ENCODE assay signal across 1 cellular context in the genomic region with DNA sequence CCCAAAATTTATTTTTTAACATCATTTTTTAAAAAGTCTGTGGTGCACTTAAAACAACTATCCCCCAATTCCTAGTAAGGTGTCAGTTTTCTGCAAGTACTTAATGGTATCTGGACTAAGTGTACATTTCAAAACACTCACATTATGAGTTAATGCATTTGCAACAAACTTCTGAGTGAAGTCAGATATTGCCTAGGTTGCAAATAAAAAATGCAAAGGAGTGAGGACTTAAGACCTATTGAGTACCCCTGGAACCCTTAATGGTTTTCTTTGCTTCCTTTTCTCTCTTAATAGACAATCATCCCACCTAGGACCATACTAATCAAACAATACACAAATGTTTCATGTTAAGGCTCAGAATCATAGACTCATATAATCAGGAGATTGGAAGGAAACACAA.
TF ChIP-seq lines count a peak whose summit lies in the region.

No MANE protein-coding gene starts in this region.

TF ChIP-seq in HepG2, 621 proteins besides CTCF, POLR2A, EP300 and RAD21:
- TF ChIP-seq MAFK (conservative IDR thresholded peaks at IDR 0.05 in 1 of 2, IDR thresholded peaks at IDR 0.05 in 1 of 2; ENCODE audit: low read length in 2 of 2), result peak; percentile 30 to 64; a peak in 3 of 4 replicates
- no peak for TF ChIP-seq ZNF101 (CRISPR knock-in tag; IDR thresholded peaks at IDR 0.05; ENCODE audit: borderline replicate concordance, low read depth)
- TF ChIP-seq BCL6 (CRISPR knock-in tag; IDR thresholded peaks at IDR 0.05), result no peak
- TF ChIP-seq MAFF (IDR thresholded peaks at IDR 0.05; ENCODE audit: low read depth, low read length), result peak; percentile 41; the same call in 1 of the 2 replicates
- TF ChIP-seq, protein P1, sequence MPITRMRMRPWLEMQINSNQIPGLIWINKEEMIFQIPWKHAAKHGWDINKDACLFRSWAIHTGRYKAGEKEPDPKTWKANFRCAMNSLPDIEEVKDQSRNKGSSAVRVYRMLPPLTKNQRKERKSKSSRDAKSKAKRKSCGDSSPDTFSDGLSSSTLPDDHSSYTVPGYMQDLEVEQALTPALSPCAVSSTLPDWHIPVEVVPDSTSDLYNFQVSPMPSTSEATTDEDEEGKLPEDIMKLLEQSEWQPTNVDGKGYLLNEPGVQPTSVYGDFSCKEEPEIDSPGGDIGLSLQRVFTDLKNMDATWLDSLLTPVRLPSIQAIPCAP (CRISPR knock-in tag; IDR thresholded peaks at IDR 0.05; ENCODE audit: low read depth), result no peak
- no peak for TF ChIP-seq ESRRA (CRISPR knock-in tag; IDR thresholded peaks at IDR 0.05; ENCODE audit: low read depth)
- TF ChIP-seq NFATC3 (CRISPR knock-in tag; IDR thresholded peaks at IDR 0.05), result no peak
- TF ChIP-seq IKZF4 (CRISPR knock-in tag; IDR thresholded peaks at IDR 0.05; ENCODE audit: borderline replicate concordance, low read depth, not compliant biosample characterization), result no peak
- TF ChIP-seq ZNF484 (CRISPR knock-in tag; IDR thresholded peaks at IDR 0.05; ENCODE audit: borderline replicate concordance, low read depth), result no peak
- no peak for TF ChIP-seq ETV6 (CRISPR knock-in tag; conservative IDR thresholded peaks at IDR 0.05)
- TF ChIP-seq ZSCAN20 (CRISPR knock-in tag; IDR thresholded peaks at IDR 0.05; ENCODE audit: borderline replicate concordance), result no peak
- TF ChIP-seq ZNF879 (CRISPR knock-in tag; IDR thresholded peaks at IDR 0.05), result no peak
- TF ChIP-seq ZNF367 (CRISPR knock-in tag; IDR thresholded peaks at IDR 0.05; ENCODE audit: borderline replicate concordance), result no peak
- TF ChIP-seq, protein P2, sequence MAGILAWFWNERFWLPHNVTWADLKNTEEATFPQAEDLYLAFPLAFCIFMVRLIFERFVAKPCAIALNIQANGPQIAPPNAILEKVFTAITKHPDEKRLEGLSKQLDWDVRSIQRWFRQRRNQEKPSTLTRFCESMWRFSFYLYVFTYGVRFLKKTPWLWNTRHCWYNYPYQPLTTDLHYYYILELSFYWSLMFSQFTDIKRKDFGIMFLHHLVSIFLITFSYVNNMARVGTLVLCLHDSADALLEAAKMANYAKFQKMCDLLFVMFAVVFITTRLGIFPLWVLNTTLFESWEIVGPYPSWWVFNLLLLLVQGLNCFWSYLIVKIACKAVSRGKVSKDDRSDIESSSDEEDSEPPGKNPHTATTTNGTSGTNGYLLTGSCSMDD (CRISPR knock-in tag; IDR thresholded peaks at IDR 0.05), result no peak
